ENCODE assay signal across 13 cellular contexts in genomic region chr2:134247679-134248078, GRCh38. TPM values are rescaled to one million over a fixed set of nuclear protein-coding genes. Genes with fewer than 3 reads are reported as not detected.
DNase-seq lines count a peak whose midpoint lies in the region; ATAC-seq and TF ChIP-seq lines count a peak whose summit lies in the region.
"Had no signal": no experiment of that assay in that cellular context is flagged by ENCODE, and none has a peak within 500 bp of the region (broad histone marks: within the 10 kb centered on the region; RNA-seq: fewer than 3 reads in every experiment).

No MANE protein-coding gene starts in this region.

- H3K27ac Mint-ChIP-seq in naive thymus-derived CD4-positive, alpha-beta T cell, result peak overlapping the region in 3 of 9 donors; percentile 10 to 34 (median 14)

- peaks cover 60 to 71% of the 10 kb centered on the region in 2 donors for H3K4me1 ChIP-seq in naive thymus-derived CD4-positive, alpha-beta T cell (ENCODE audit: control insufficient read depth in 2 of 2, insufficient read depth in 2 of 2, low read length in 2 of 2)
- H3K4me1 ChIP-seq: prostate gland had no signal

- peaks cover 0 to 17% (median 8%) of the 10 kb centered on the region in 5 donors for H3K36me3 Mint-ChIP-seq in naive thymus-derived CD4-positive, alpha-beta T cell

- H3K9me3 Mint-ChIP-seq in naive thymus-derived CD4-positive, alpha-beta T cell, result no peaks in the 10 kb centered on the region

- intact Hi-C loops in naive thymus-derived CD4-positive, alpha-beta T cell (cut with micrococcal nuclease), result loop anchor here (2.0 to 5.0 kb wide), 3 partner anchors 35 to 77 kb away; no protein-coding TSS in a partner anchor

- no peaks in the 10 kb centered on the region for H3K27me3 Mint-ChIP-seq in naive thymus-derived CD4-positive, alpha-beta T cell

- DNase-seq in naive thymus-derived CD4-positive, alpha-beta T cell, result no peak
- no peak for DNase-seq in anterior cingulate cortex (lab: John Stamatoyannopoulos, UW)
- DNase-seq in RWPE1 (ENCODE audit: low spot score), result no peak
- DNase-seq in pons (ENCODE audit: low spot score), result no peak
- no peak for DNase-seq in SIG-M5 treated with dmso at 0.1 percent for 504 hours (lab: John Stamatoyannopoulos, UW; ENCODE audit: unreplicated experiment)
- DNase-seq: amygdala; effector CD8-positive, alpha-beta T cell; glutamatergic neuron had no signal

- H3K4me3 ChIP-seq in naive thymus-derived CD4-positive, alpha-beta T cell (ENCODE audit: low read length), result no peak overlapping the region
- H3K4me3 ChIP-seq: prostate gland had no signal

- no peaks in the 10 kb centered on the region for H3K36me3 ChIP-seq in naive thymus-derived CD4-positive, alpha-beta T cell (ENCODE audit: control insufficient read depth in 2 of 3, insufficient read depth in 3 of 3, low read length in 3 of 3)
- H3K36me3 ChIP-seq: prostate gland had no signal

- ATAC-seq in GM18867 (IDR thresholded peaks at IDR 0.05; ENCODE audit: unreplicated experiment) (peak; percentile 60), GM21619 (IDR thresholded peaks at IDR 0.05; ENCODE audit: unreplicated experiment) (peak; percentile 38), HG03175 (IDR thresholded peaks at IDR 0.05; ENCODE audit: unreplicated experiment) (peak; percentile 46)
- no peak for ATAC-seq in naive thymus-derived CD4-positive, alpha-beta T cell

- H3K27me3 ChIP-seq in naive thymus-derived CD4-positive, alpha-beta T cell (ENCODE audit: control insufficient read depth in 2 of 2, insufficient read depth in 2 of 2, low read length in 2 of 2), result no peaks in the 10 kb centered on the region

- H3K4me3 Mint-ChIP-seq in naive thymus-derived CD4-positive, alpha-beta T cell, result peak overlapping the region in 6 of 10 donors; percentile 2 to 68 (median 26)

- CTCF ChIA-PET in naive thymus-derived CD4-positive, alpha-beta T cell (lab: Charles Lee), result no interaction called here
- CTCF ChIA-PET in RWPE1 (lab: Yijun Ruan, JAX), result interaction anchor here (0.7 kb wide), 1 partner anchor 122 kb away, joined by 4 read pairs; no protein-coding TSS in a partner anchor

- TF ChIP-seq CTCF in RWPE1 (conservative IDR thresholded peaks at IDR 0.05; ENCODE audit: low read depth), result no peak

- H3K27ac ChIP-seq in naive thymus-derived CD4-positive, alpha-beta T cell (ENCODE audit: low read depth, low read length), result no peak overlapping the region
- no peak overlapping the region for H3K27ac ChIP-seq in RWPE1
- H3K27ac ChIP-seq: HL-60, prostate gland had no signal

- peaks cover 72 to 95% (median 88%) of the 10 kb centered on the region in 7 donors for H3K4me1 Mint-ChIP-seq in naive thymus-derived CD4-positive, alpha-beta T cell

- POLR2A ChIA-PET in naive thymus-derived CD4-positive, alpha-beta T cell (lab: Charles Lee), result interaction anchor here (0.6 kb wide), 1 partner anchor 23 kb away, joined by 3 read pairs; no protein-coding TSS in a partner anchor
- POLR2A ChIA-PET in RWPE1 (lab: Yijun Ruan, JAX; ENCODE audit: low non-redundant PET), result no interaction called here

- no peaks in the 10 kb centered on the region for H3K9me3 ChIP-seq in naive thymus-derived CD4-positive, alpha-beta T cell (ENCODE audit: control insufficient read depth in 2 of 3, low read length in 3 of 3)
- H3K9me3 ChIP-seq: prostate gland had no signal

RNA-seq across cellular contexts. Expression of gene MGAT5, which starts 6.2 kb away (rescaled TPM):
- total RNA-seq in naive thymus-derived CD4-positive, alpha-beta T cell, result 10 to 100 TPM; 35.5 to 48.0 (median 40.3) TPM
- polyA plus RNA-seq in naive thymus-derived CD4-positive, alpha-beta T cell, result 1 to 10 TPM; 5.3 to 8.5 TPM
